In genomic region chr15:76135516-76135915, GRCh38 we compare ENCODE assay signal across 22 cellular contexts.
"Had no signal": no experiment of that assay in that cellular context is flagged by ENCODE, and none has a peak within 500 bp of the region (broad histone marks: within the 10 kb centered on the region; RNA-seq: fewer than 3 reads in every experiment).

No MANE protein-coding gene starts in this region.

- ATAC-seq: activated CD8-positive, alpha-beta memory T cell treated with anti-CD3 and anti-CD28 coated beads, Interleukin-2, amount 10 ng/mL, durations not matched to agents 7 days and 5 days; gastroesophageal sphincter; heart right ventricle had no signal

- H3K4me1 Mint-ChIP-seq: brain had no signal

- H3K9me3 Mint-ChIP-seq: activated CD4-positive, alpha-beta memory T cell treated with anti-CD3 and anti-CD28 coated beads, Interleukin-2, amount 10 ng/mL, durations not matched to agents 7 days and 5 days; activated CD4-positive, alpha-beta T cell treated with anti-CD3 and anti-CD28 coated beads, Interleukin-2, amount 10 ng/mL, durations not matched to agents 7 days and 5 days; activated naive CD4-positive, alpha-beta T cell treated with anti-CD3 and anti-CD28 coated beads, Interleukin-2, amount 10 ng/mL, durations not matched to agents 7 days and 5 days; activated naive CD4-positive, alpha-beta T cell treated with anti-CD3 and anti-CD28 coated beads, Interleukin-2, amount 50 U/mL, for 72 hours; activated T-helper 1 cell treated with anti-CD3 and anti-CD28 coated beads, Interleukin-12 subunit alpha, Interleukin-12 subunit beta, Interleukin-2, Interleukin-4 antibody, amounts not matched to agents 30 ng/mL and 10 ng/mL and 1 ng/mL, durations not matched to agents 14 hours and 24 hours and 36 hours had no signal

- H3K27ac Mint-ChIP-seq: activated CD4-positive, alpha-beta memory T cell treated with anti-CD3 and anti-CD28 coated beads, Interleukin-2, amount 10 ng/mL, durations not matched to agents 7 days and 5 days; activated CD4-positive, alpha-beta T cell treated with anti-CD3 and anti-CD28 coated beads, Interleukin-2, amount 10 ng/mL, durations not matched to agents 7 days and 5 days; activated CD8-positive, alpha-beta memory T cell treated with anti-CD3 and anti-CD28 coated beads, Interleukin-2, amount 10 ng/mL, durations not matched to agents 7 days and 5 days; activated naive CD4-positive, alpha-beta T cell treated with anti-CD3 and anti-CD28 coated beads, Interleukin-2, amount 10 ng/mL, durations not matched to agents 7 days and 5 days; activated naive CD4-positive, alpha-beta T cell treated with anti-CD3 and anti-CD28 coated beads, Interleukin-2, amount 50 U/mL, for 72 hours; activated T-helper 1 cell treated with anti-CD3 and anti-CD28 coated beads, Interleukin-12 subunit alpha, Interleukin-12 subunit beta, Interleukin-2, Interleukin-4 antibody, amounts not matched to agents 30 ng/mL and 10 ng/mL and 1 ng/mL, durations not matched to agents 14 hours and 24 hours and 36 hours; brain had no signal

- H3K36me3 Mint-ChIP-seq: activated CD8-positive, alpha-beta memory T cell treated with anti-CD3 and anti-CD28 coated beads, Interleukin-2, amount 10 ng/mL, durations not matched to agents 7 days and 5 days; activated naive CD4-positive, alpha-beta T cell treated with anti-CD3 and anti-CD28 coated beads, Interleukin-2, amount 10 ng/mL, durations not matched to agents 7 days and 5 days; activated naive CD4-positive, alpha-beta T cell treated with anti-CD3 and anti-CD28 coated beads, Interleukin-2, amount 50 U/mL, for 72 hours had no signal

- DNase-seq: activated CD4-positive, alpha-beta memory T cell treated with anti-CD3 and anti-CD28 coated beads, Interleukin-2, amount 10 ng/mL, durations not matched to agents 7 days and 5 days; activated CD4-positive, alpha-beta T cell treated with anti-CD3 and anti-CD28 coated beads, Interleukin-2, amount 10 ng/mL, durations not matched to agents 7 days and 5 days; activated CD4-positive, alpha-beta T cell treated with anti-CD3 and anti-CD28 coated beads, Interleukin-2, amount 50 U/mL, for 4 hours; activated CD8-positive, alpha-beta memory T cell treated with anti-CD3 and anti-CD28 coated beads, Interleukin-2, amount 10 ng/mL, durations not matched to agents 7 days and 5 days; activated CD8-positive, alpha-beta memory T cell treated with anti-CD3 and anti-CD28 coated beads, Interleukin-2, amount 50 U/mL, for 4 hours; activated gamma-delta T cell; activated naive CD4-positive, alpha-beta T cell; activated naive CD4-positive, alpha-beta T cell treated with anti-CD3 and anti-CD28 coated beads, Interleukin-2, amount 10 ng/mL, durations not matched to agents 7 days and 5 days; activated T-cell treated with anti-CD3 and anti-CD28 coated beads, Interleukin-2, amount 50 U/mL, for 1 hour; activated T-cell treated with anti-CD3 and anti-CD28 coated beads, Interleukin-2, amount 50 U/mL, for 48 hours; adrenal gland; central memory CD4-positive, alpha-beta T cell; cerebellar nuclear complex; colonic mucosa; effector CD8-positive, alpha-beta T cell; esophagus squamous epithelium; foreskin melanocyte; heart right ventricle had no signal

- H3K4me3 Mint-ChIP-seq: activated CD4-positive, alpha-beta memory T cell treated with anti-CD3 and anti-CD28 coated beads, Interleukin-2, amount 10 ng/mL, durations not matched to agents 7 days and 5 days; activated CD4-positive, alpha-beta T cell treated with anti-CD3 and anti-CD28 coated beads, Interleukin-2, amount 10 ng/mL, durations not matched to agents 7 days and 5 days; activated CD8-positive, alpha-beta memory T cell treated with anti-CD3 and anti-CD28 coated beads, Interleukin-2, amount 10 ng/mL, durations not matched to agents 7 days and 5 days; activated naive CD4-positive, alpha-beta T cell treated with anti-CD3 and anti-CD28 coated beads, Interleukin-2, amount 10 ng/mL, durations not matched to agents 7 days and 5 days; activated T-helper 1 cell treated with anti-CD3 and anti-CD28 coated beads, Interleukin-12 subunit alpha, Interleukin-12 subunit beta, Interleukin-2, Interleukin-4 antibody, amounts not matched to agents 30 ng/mL and 10 ng/mL and 1 ng/mL, durations not matched to agents 14 hours and 24 hours and 36 hours; brain had no signal
